Comparison of ENCODE assay signal across 8 cellular contexts in genomic region chr11:103091441-103091809, GRCh38. TPM values are rescaled to one million over a fixed set of nuclear protein-coding genes. Genes with fewer than 3 reads are reported as not detected.
A peak's percentile ranks its signal among the peaks of the same experiment; 100 is the strongest.
DNase-seq lines count a peak whose midpoint lies in the region; ATAC-seq and TF ChIP-seq lines count a peak whose summit lies in the region.

No MANE protein-coding gene starts in this region.

- intact Hi-C loops in left colon (cut with DNase I, micrococcal nuclease), result no loop called here

- no peaks in the 10 kb centered on the region for H3K9me3 ChIP-seq in KOPT-K1 (ENCODE audit: insufficient read depth, low read length, poor library complexity, severe bottlenecking)

- peaks cover 23% of the 10 kb centered on the region for H3K36me3 ChIP-seq in KOPT-K1 (ENCODE audit: insufficient read depth, low read length)

- ATAC-seq in GM21825 (IDR thresholded peaks at IDR 0.05; ENCODE audit: unreplicated experiment), result peak; percentile 39
- peak; percentile 75 for ATAC-seq in left colon

- TF ChIP-seq CTCF in VCaP (conservative IDR thresholded peaks at IDR 0.05), result no peak

- H3K27ac ChIP-seq in KOPT-K1 (ENCODE audit: low read depth, low read length, poor library complexity, severe bottlenecking), result peak overlapping the region; percentile 75
- H3K27ac ChIP-seq in VCaP, result peak overlapping the region; percentile 92

- DNase-seq in GF-D8 (lab: John Stamatoyannopoulos, UW), result peak; percentile 92
- peak; percentile 31 for DNase-seq in central memory CD4-positive, alpha-beta T cell
- DNase-seq in left colon, result peak; percentile 38 to 57
- DNase-seq in stimulated activated CD4-positive, alpha-beta T cell treated with anti-CD3 and anti-CD28 coated beads, Interleukin-4, amount 100 ng/mL, for 1 hour, result peak; percentile 57
- DNase-seq in pons (ENCODE audit: low spot score), result no peak

RNA-seq across cellular contexts. Expression of gene DCUN1D5, which starts 0.5 kb away (rescaled TPM):
- 10 to 100 TPM; 10.5 to 14.4 TPM for total RNA-seq in left colon

RNA-seq across cellular contexts. Expression of gene DYNC2H1, which starts 17.8 kb away (rescaled TPM):
- 1 to 10 TPM; 2.0 to 3.6 TPM for total RNA-seq in left colon
